23 cellular contexts compared by ENCODE assay signal in genomic region chr12:50482566-50482965, GRCh38. TPM values are rescaled to one million over a fixed set of nuclear protein-coding genes. Genes with fewer than 3 reads are reported as not detected.
DNase-seq lines count a peak whose midpoint lies in the region; ATAC-seq, FAIRE-seq and TF ChIP-seq lines count a peak whose summit lies in the region.
"Had no signal": no experiment of that assay in that cellular context is flagged by ENCODE, and none has a peak within 500 bp of the region (broad histone marks: within the 10 kb centered on the region; RNA-seq: fewer than 3 reads in every experiment).

No MANE protein-coding gene starts in this region.

- TF ChIP-seq EP300 in HepG2 (IDR thresholded peaks at IDR 0.05; ENCODE audit: low read depth in 2 of 2, low read length in 2 of 2), result no peak
- no peak for TF ChIP-seq EP300 in HepG2 (CRISPR knock-in tag; IDR thresholded peaks at IDR 0.05; ENCODE audit: borderline replicate concordance)

- H3K36me3 ChIP-seq in HepG2 (replicated peaks in 1 of 2; ENCODE audit: control insufficient read depth in 1 of 2, insufficient read depth in 2 of 2, low read length in 2 of 2), result no peaks in the 10 kb centered on the region

- WGBS in HepG2 (ENCODE audit: low lambda C conversion rate), result 66% methylated on average over 4 of the region's 4 CpGs

- TF ChIP-seq RAD21 in HepG2 (CRISPR knock-in tag; IDR thresholded peaks at IDR 0.05), result no peak

- DNase-seq in HCEC 1CT, result peak; percentile 17
- peak; percentile 28 for DNase-seq in M059J (ENCODE audit: low read depth)
- peak; percentile 15 for DNase-seq in choroid plexus epithelial cell (ENCODE audit: low read depth)
- DNase-seq in nephron progenitor cell, result no peak
- no peak for DNase-seq in SIG-M5 (lab: John Stamatoyannopoulos, UW)
- no peak for DNase-seq in HepG2 (ENCODE audit: low spot score)
- DNase-seq: Calu3; CD8-positive, alpha-beta T cell; DMS153; GDM1; KG1; MV-4-11; NCI-H1694 treated with DMSO at 0.1 percent for 48 hours; NCI-H446; NCI-H526 treated with DMSO at 0.1 percent for 48 hours; OCI-M1; RPMI8226; SHP77; SK-N-SH had no signal

- H3K27me3 Mint-ChIP-seq in nephron progenitor cell (ENCODE audit: low read depth, poor library complexity), result no peaks in the 10 kb centered on the region

- H3K27ac Mint-ChIP-seq in nephron progenitor cell, result peak overlapping the region; percentile 58
- H3K27ac Mint-ChIP-seq: CD8-positive, alpha-beta T cell had no signal

- TF ChIP-seq CTCF in choroid plexus epithelial cell (conservative IDR thresholded peaks at IDR 0.05; ENCODE audit: low read depth, low read length) (no peak), nephron progenitor cell (IDR thresholded peaks at IDR 0.05) (no peak), HepG2 (CRISPR knock-in tag; IDR thresholded peaks at IDR 0.05) (no peak)

- H3K9me3 Mint-ChIP-seq in nephron progenitor cell, result no peaks in the 10 kb centered on the region
- H3K9me3 Mint-ChIP-seq: CD8-positive, alpha-beta T cell had no signal

- H3K4me1 ChIP-seq in HepG2 (ENCODE audit: insufficient read depth, low read length), result no peaks in the 10 kb centered on the region
- H3K4me1 ChIP-seq: BLaER1 treated with 17β-estradiol and CSF1 and Interleukin-3, amounts not matched to agents 10 nM and 100 nM had no signal

- no peaks in the 10 kb centered on the region for H3K27me3 ChIP-seq in HepG2 (ENCODE audit: control insufficient read depth in 1 of 2, insufficient read depth in 2 of 2, low read length in 2 of 2)
- H3K27me3 ChIP-seq: BLaER1 treated with 17β-estradiol and CSF1 and Interleukin-3, amounts not matched to agents 10 nM and 100 nM had no signal

- intact Hi-C loops in HepG2 (cut with micrococcal nuclease; ENCODE audit: unreplicated experiment), result no loop called here

- no peak overlapping the region for H3K4me3 Mint-ChIP-seq in nephron progenitor cell
- H3K4me3 Mint-ChIP-seq: CD8-positive, alpha-beta T cell had no signal

- in situ Hi-C loops in HepG2 (cut with HindIII; ENCODE audit: extremely low pct_ligation_motif_present, low pct_unique_long_range_greater_than_20kb), result no loop called here

- FAIRE-seq in HepG2 (lab: Jason Lieb, UNC), result no peak
- FAIRE-seq: GM18507, H1 had no signal

- no peak overlapping the region for H3K4me2 ChIP-seq in HepG2 (ENCODE audit: low read depth, low read length)
- H3K4me2 ChIP-seq: BLaER1 treated with 17β-estradiol and CSF1 and Interleukin-3, amounts not matched to agents 10 nM and 100 nM; SK-N-SH had no signal

- no TSS peak for BruUV-seq in HepG2 (replicated peaks; lab: Mats Ljungman, UMichigan)

- no peak overlapping the region for H3K27ac ChIP-seq in HepG2 (ENCODE audit: extremely low read length, insufficient read depth, low read length)
- H3K27ac ChIP-seq: BLaER1 treated with 17β-estradiol and CSF1 and Interleukin-3, amounts not matched to agents 10 nM and 100 nM had no signal

- no peaks in the 10 kb centered on the region for H4K20me1 ChIP-seq in HepG2 (ENCODE audit: insufficient read depth, low read length)
- H4K20me1 ChIP-seq: BLaER1 treated with 17β-estradiol and CSF1 and Interleukin-3, amounts not matched to agents 10 nM and 100 nM had no signal

- H3K9me3 ChIP-seq in HepG2 (ENCODE audit: low read length), result no peaks in the 10 kb centered on the region
- H3K9me3 ChIP-seq: BLaER1 treated with 17β-estradiol and CSF1 and Interleukin-3, amounts not matched to agents 10 nM and 100 nM; SK-N-SH had no signal

- H3K36me3 Mint-ChIP-seq in nephron progenitor cell (ENCODE audit: low read depth), result peaks cover 6% of the 10 kb centered on the region

- no peak overlapping the region for H2AFZ ChIP-seq in HepG2 (ENCODE audit: low read length)

- no peak for TF ChIP-seq POLR2A in HepG2 (IDR thresholded peaks at IDR 0.05; ENCODE audit: insufficient read depth in 1 of 2, low read depth in 2 of 2, low read length in 2 of 2)

- no peak overlapping the region for H3K9ac ChIP-seq in HepG2 (ENCODE audit: insufficient read depth, low read depth, low read length)
- H3K9ac ChIP-seq: BLaER1 treated with 17β-estradiol and CSF1 and Interleukin-3, amounts not matched to agents 10 nM and 100 nM; SK-N-SH had no signal

- CTCF ChIA-PET in HepG2 (lab: Yijun Ruan, JAX; ENCODE audit: low intra/inter-chr PET ratio, low total read pairs), result no interaction called here

- H3K4me1 Mint-ChIP-seq in nephron progenitor cell, result peaks cover 6% of the 10 kb centered on the region

- H3K79me2 ChIP-seq in HepG2 (ENCODE audit: insufficient read depth, low read length), result no peaks in the 10 kb centered on the region

- no peak overlapping the region for H3K4me3 ChIP-seq in choroid plexus epithelial cell (ENCODE audit: low read depth, low read length)
- no peak overlapping the region for H3K4me3 ChIP-seq in HepG2 (replicated peaks in 1 of 3; ENCODE audit: insufficient read depth in 1 of 3, low read depth in 2 of 3, low read length in 3 of 3)
- H3K4me3 ChIP-seq: BLaER1 treated with 17β-estradiol and CSF1 and Interleukin-3, amounts not matched to agents 10 nM and 100 nM had no signal

- POLR2A ChIA-PET in HepG2 (lab: Yijun Ruan, JAX), result no interaction called here

- no peak for ATAC-seq in HG03095 (IDR thresholded peaks at IDR 0.05; ENCODE audit: unreplicated experiment)
- ATAC-seq in HepG2, result no peak
- ATAC-seq: CD8-positive, alpha-beta T cell had no signal

TF ChIP-seq in HepG2, 621 proteins besides CTCF, POLR2A, EP300 and RAD21:
- TF ChIP-seq ZNF772 (CRISPR knock-in tag; IDR thresholded peaks at IDR 0.05), result no peak
- TF ChIP-seq ZBTB4 (CRISPR knock-in tag; IDR thresholded peaks at IDR 0.05; ENCODE audit: borderline replicate concordance), result no peak
- TF ChIP-seq ZBTB8A (CRISPR knock-in tag; IDR thresholded peaks at IDR 0.05; ENCODE audit: borderline replicate concordance, low read depth), result no peak
- no peak for TF ChIP-seq ZNF282 (IDR thresholded peaks at IDR 0.05; ENCODE audit: partially characterized antibody)
- TF ChIP-seq ZNF451 (CRISPR knock-in tag; IDR thresholded peaks at IDR 0.05), result no peak
- no peak for TF ChIP-seq BATF2 (CRISPR knock-in tag; IDR thresholded peaks at IDR 0.05)
- no peak for TF ChIP-seq POLR2G (IDR thresholded peaks at IDR 0.05; ENCODE audit: low read depth, low read length)

RNA-seq across cellular contexts. Expression of gene DIP2B, which starts 22.2 kb away (rescaled TPM):
- 12.3 and 22.0 TPM in 2 replicates for total RNA-seq in M059J (2014; rRNA removed; shearing (Covaris generic))
- total RNA-seq in HepG2 (2016; rRNA removed; fragmentation: Illumina TruSeq; extraction: Trizol), result 35.8 and 52.4 TPM in 2 replicates
- total RNA-seq in HepG2 (2016; cell fraction: cytosol; rRNA removed; fragmentation: Illumina TruSeq; extraction: Trizol; ENCODE audit: low read depth), result 7.9 and 8.0 TPM in 2 replicates
- 36.4 and 48.2 TPM in 2 replicates for total RNA-seq in HepG2 (2016; cell fraction: insoluble cytoplasmic fraction; rRNA removed; fragmentation: Illumina TruSeq; extraction: Trizol)
- total RNA-seq in HepG2 (2016; cell fraction: membrane; rRNA removed; fragmentation: Illumina TruSeq; extraction: Trizol), result 13.9 and 15.2 TPM in 2 replicates
- total RNA-seq in HepG2 (2016; cell fraction: nucleus; rRNA removed; fragmentation: Illumina TruSeq; extraction: Trizol), result 36.6 and 40.2 TPM in 2 replicates
- polyA plus RNA-seq in HepG2 (2011; rRNA removed), result 28.6 and 32.1 TPM in 2 replicates
- polyA plus RNA-seq in HepG2 (2011; cell fraction: cytosol; rRNA removed), result 23.1 and 27.1 TPM in 2 replicates
- polyA plus RNA-seq in HepG2 (2011; cell fraction: nucleus; rRNA removed), result 29.8 and 33.8 TPM in 2 replicates
- polyA plus RNA-seq in HepG2 (2012), result 19.5 and 22.8 TPM in 2 replicates
- 0.80 and 0.85 TPM in 2 replicates for polyA plus RNA-seq in HepG2 (2016; cell fraction: cytosol; fragmentation: Illumina TruSeq; extraction: Trizol; ENCODE audit: low read depth)
- 29.6 and 31.2 TPM in 2 replicates for polyA plus RNA-seq in HepG2 (2016; cell fraction: insoluble cytoplasmic fraction; fragmentation: Illumina TruSeq; extraction: Trizol; ENCODE audit: low read depth)
- polyA plus RNA-seq in HepG2 (2016; cell fraction: membrane; fragmentation: Illumina TruSeq; extraction: Trizol; ENCODE audit: low read depth), result 2.8 and 3.7 TPM in 2 replicates
- polyA plus RNA-seq in HepG2 (2016; cell fraction: nucleus; fragmentation: Illumina TruSeq; extraction: Trizol; ENCODE audit: insufficient read depth, low read depth), result 29.3 and 32.4 TPM in 2 replicates
- polyA minus RNA-seq in HepG2 (2011; rRNA and poly(A)+ RNA removed; ENCODE audit: low replicate concordance), result 63.8 and 156 TPM in 2 replicates
- polyA minus RNA-seq in HepG2 (2011; cell fraction: cytosol; rRNA and poly(A)+ RNA removed), result 51.0 and 54.1 TPM in 2 replicates
- 58.8 and 79.2 TPM in 2 replicates for polyA minus RNA-seq in HepG2 (2011; cell fraction: nucleus; rRNA and poly(A)+ RNA removed)

Comparison
In these comparisons a context has a peak if more than half of its experiments do, and no peak if none do; other contexts are left out.
1. DNase-seq: peak in HCEC 1CT (single experiment), M059J (single experiment) and choroid plexus epithelial cell (single experiment); none in nephron progenitor cell (single experiment), SIG-M5 (single experiment) and HepG2 (single experiment).